17 cellular contexts compared by ENCODE assay signal in the genomic region with DNA sequence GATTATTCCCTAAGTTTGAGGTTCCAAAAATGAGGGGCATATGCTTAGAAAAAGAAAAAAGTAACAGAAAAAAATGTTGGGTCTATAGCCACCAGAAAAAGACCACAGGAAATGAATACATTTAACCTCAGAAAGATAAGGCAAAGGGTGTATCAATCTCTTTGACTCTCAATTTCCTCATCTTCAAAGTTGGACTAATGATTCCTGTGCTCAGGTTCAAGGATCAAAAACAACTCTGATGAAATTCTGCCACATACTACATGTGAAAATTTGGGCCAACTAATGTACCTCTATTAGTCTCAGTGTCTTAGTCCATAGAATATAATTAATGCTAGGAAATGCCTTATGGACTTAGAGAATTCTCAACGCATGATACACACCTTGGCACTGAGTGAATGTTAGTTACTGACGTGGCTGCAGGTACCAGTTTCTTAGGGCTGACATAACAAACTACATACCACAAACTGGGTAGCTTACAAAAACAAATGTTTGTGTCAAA.
"Had no signal": no experiment of that assay in that cellular context is flagged by ENCODE, and none has a peak within 500 bp of the region (broad histone marks: within the 10 kb centered on the region; RNA-seq: fewer than 3 reads in every experiment).

No MANE protein-coding gene starts in this region.

- H3K27ac ChIP-seq: RWPE1 had no signal

- H3K9ac ChIP-seq: SK-N-SH had no signal

- H3K9me3 ChIP-seq: SK-N-SH had no signal

- DNase-seq: KBM-7, MV-4-11, NCI-H1048, NCI-H1105, NCI-H1417, NCI-H1436 treated with DMSO at 0.1 percent for 48 hours, NCI-H1694, NCI-H187 treated with DMSO at 0.1 percent for 48 hours, NCI-H2029 treated with DMSO at 0.1 percent for 48 hours, NCI-H2171 treated with DMSO at 0.1 percent for 48 hours, NCI-H524, NCI-H526 treated with DMSO at 0.1 percent for 48 hours, NCI-H748 treated with DMSO at 0.1 percent for 48 hours, SHP77, SK-N-SH, SW 1271 had no signal

- H3K4me2 ChIP-seq: SK-N-SH had no signal
